Comparison of ENCODE assay signal across 8 cellular contexts in the genomic region with DNA sequence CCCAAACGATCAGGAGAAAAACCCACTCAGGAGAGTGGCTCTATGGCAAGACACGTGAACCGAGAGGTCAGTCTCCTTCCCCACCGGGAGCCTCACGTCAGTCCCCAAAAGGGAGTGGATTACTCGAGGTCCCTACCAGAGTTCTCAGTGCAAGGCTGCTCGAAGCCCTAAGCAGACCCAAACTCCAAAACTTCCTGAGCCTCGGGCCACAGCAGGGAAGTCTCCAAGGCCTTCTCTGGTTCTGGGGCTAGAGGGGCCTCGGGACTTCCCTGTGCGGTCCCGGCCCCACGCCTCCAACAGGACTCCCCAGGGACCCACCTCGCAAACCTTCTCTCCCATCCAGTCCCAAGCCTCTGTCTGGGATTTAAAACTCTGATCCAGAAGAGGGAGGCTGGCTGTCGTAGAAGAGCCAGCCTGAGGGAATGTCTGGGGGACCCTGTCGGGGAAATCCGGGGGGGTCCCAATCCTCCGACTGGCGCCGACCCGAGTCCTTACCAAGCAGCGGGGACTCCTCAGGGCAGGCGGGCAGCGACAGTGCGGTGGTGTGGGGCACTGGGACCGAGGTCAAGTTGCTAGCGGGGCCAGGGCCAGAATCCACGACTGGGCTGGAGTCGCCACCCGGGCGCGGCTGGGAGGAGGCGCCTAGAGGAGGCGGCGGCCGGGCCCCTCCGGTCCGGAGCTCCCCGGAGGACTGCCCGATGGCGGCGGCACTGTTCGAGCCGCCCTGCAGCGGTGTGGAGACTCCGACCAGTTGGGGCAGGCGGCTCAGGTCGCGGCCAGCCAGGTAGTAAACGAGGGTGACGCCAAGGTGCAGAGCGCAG. TPM values are rescaled to one million over a fixed set of nuclear protein-coding genes. Genes with fewer than 3 reads are reported as not detected.
DNase-seq lines count a peak whose midpoint lies in the region; ATAC-seq, FAIRE-seq and TF ChIP-seq lines count a peak whose summit lies in the region.

No MANE protein-coding gene starts in this region.

- no peaks in the 10 kb centered on the region for H3K9me3 Mint-ChIP-seq in naive thymus-derived CD8-positive, alpha-beta T cell

- H4K20me1 ChIP-seq in endothelial cell of umbilical vein (replicated peaks; ENCODE audit: control insufficient read depth, extremely low read depth, insufficient read depth, low read length): no peaks in the 10 kb centered on the region

- no peaks in the 10 kb centered on the region for H3K36me3 Mint-ChIP-seq in naive thymus-derived CD8-positive, alpha-beta T cell

- BruUV-seq in endothelial cell of umbilical vein (replicated peaks; lab: Mats Ljungman, UMichigan): TSS peak; percentile 39

- H3K27ac ChIP-seq in endothelial cell of umbilical vein (ENCODE audit: insufficient read depth, low read depth, low read length): peak overlapping the region; percentile 78

- TF ChIP-seq CTCF in endothelial cell of umbilical vein (IDR thresholded peaks at IDR 0.05; ENCODE audit: extremely low read depth in 1 of 2, insufficient read depth in 1 of 2, low read depth in 1 of 2, low read length in 2 of 2): no peak

- peaks cover 45 to 78% (median 70%) of the 10 kb centered on the region in 4 donors for H3K4me1 Mint-ChIP-seq in naive thymus-derived CD8-positive, alpha-beta T cell

- H3K9me3 ChIP-seq in endothelial cell of umbilical vein (replicated peaks; ENCODE audit: control insufficient read depth, insufficient read depth, low read length): no peaks in the 10 kb centered on the region

- peak overlapping the region; percentile 75 to 82 (median 76) for H3K4me3 ChIP-seq in endothelial cell of umbilical vein (replicated peaks in 1 of 3; ENCODE audit: insufficient read depth in 1 of 3, low read depth in 1 of 3, low read length in 3 of 3)

- no peak for TF ChIP-seq POLR2A in endothelial cell of umbilical vein (IDR thresholded peaks at IDR 0.05; ENCODE audit: low read depth, low read length)

- peak overlapping the region; percentile 70 for H2AFZ ChIP-seq in endothelial cell of umbilical vein (ENCODE audit: low read depth, low read length)

- peaks cover 35% of the 10 kb centered on the region for H3K4me1 ChIP-seq in endothelial cell of umbilical vein (ENCODE audit: control insufficient read depth, extremely low read depth, insufficient read depth, low read length)

- peak; percentile 66 for DNase-seq in activated effector memory CD4-positive, alpha-beta T cell treated with anti-CD3 and anti-CD28 coated beads, Interleukin-2, amount 50 U/mL, for 16 hours
- no peak for DNase-seq in activated effector memory CD4-positive, alpha-beta T cell treated with Interleukin-2 at 50 U/mL for 16 hours
- peak; percentile 12 for DNase-seq in T-helper 9 cell
- peak; percentile 40 for DNase-seq in endothelial cell of umbilical vein (ENCODE audit: low read depth, low spot score)
- DNase-seq in naive thymus-derived CD8-positive, alpha-beta T cell: peak in 1 of 10 donors; percentile 22
- no peak for DNase-seq in NCI-H1436 treated with DMSO at 0.1 percent for 48 hours (lab: John Stamatoyannopoulos, UW)
- no peak for DNase-seq in Kasumi-1 (lab: John Stamatoyannopoulos, UW)

- H3K9me1 ChIP-seq in endothelial cell of umbilical vein (replicated peaks; ENCODE audit: control insufficient read depth, extremely low read depth, insufficient read depth, low read length): no peaks in the 10 kb centered on the region

- peak overlapping the region; percentile 88 for H3K9ac ChIP-seq in endothelial cell of umbilical vein (replicated peaks; ENCODE audit: extremely low read depth, insufficient read depth, low read length)

- POLR2A ChIA-PET in endothelial cell of umbilical vein (lab: Charles Lee): interaction anchor here (1.2 kb wide), 1 partner anchor 142 kb away, joined by 4 read pairs; no protein-coding TSS in a partner anchor
- POLR2A ChIA-PET in naive thymus-derived CD8-positive, alpha-beta T cell (lab: Charles Lee): interaction anchor here (0.8 to 2.8 kb wide), 15 partner anchors 13 to 141 kb away, joined by 3 to 36 read pairs (median 6); a partner anchor contains a TSS

- H3K4me2 ChIP-seq in endothelial cell of umbilical vein (ENCODE audit: insufficient read depth, low read length): peak overlapping the region; percentile 70

- dilution Hi-C loops in endothelial cell of umbilical vein (cut with MboI; ENCODE audit: extremely low pct_ligation_motif_present, low sequenced_read_pairs): no loop called here

- peak; percentile 13 for ATAC-seq in HG03135 (IDR thresholded peaks at IDR 0.05; ENCODE audit: unreplicated experiment)
- ATAC-seq in naive thymus-derived CD8-positive, alpha-beta T cell: no peak

- CTCF ChIA-PET in endothelial cell of umbilical vein (lab: Charles Lee): interaction anchor here (0.9 to 1.4 kb wide), 12 partner anchors 7 to 87 kb away, joined by 3 to 5 read pairs (median 3); no protein-coding TSS in a partner anchor

- intact Hi-C loops in endothelial cell of umbilical vein (cut with micrococcal nuclease): loop anchor here (1.0 to 5.0 kb wide), 7 partner anchors 7 to 139 kb away; a partner anchor contains a TSS

- peak overlapping the region; percentile 92 to 97 (median 94) for H3K27ac Mint-ChIP-seq in naive thymus-derived CD8-positive, alpha-beta T cell

- no peaks in the 10 kb centered on the region for H3K27me3 Mint-ChIP-seq in naive thymus-derived CD8-positive, alpha-beta T cell

- H3K79me2 ChIP-seq in endothelial cell of umbilical vein (ENCODE audit: control insufficient read depth, insufficient read depth, low read length): peaks cover 49% of the 10 kb centered on the region

- no peaks in the 10 kb centered on the region for H3K36me3 ChIP-seq in endothelial cell of umbilical vein (ENCODE audit: control insufficient read depth in 2 of 2, extremely low read depth in 1 of 2, insufficient read depth in 2 of 2, low read length in 2 of 2)

- no peak for FAIRE-seq in endothelial cell of umbilical vein (lab: Jason Lieb, UNC)

- no peaks in the 10 kb centered on the region for H3K27me3 ChIP-seq in endothelial cell of umbilical vein (ENCODE audit: control insufficient read depth in 2 of 2, insufficient read depth in 2 of 2, low read length in 2 of 2)

- H3K4me3 Mint-ChIP-seq in naive thymus-derived CD8-positive, alpha-beta T cell: peak overlapping the region; percentile 89 to 96 (median 94)

TF ChIP-seq in endothelial cell of umbilical vein, 7 proteins besides CTCF, POLR2A, EP300 and RAD21:
- no peak for TF ChIP-seq MYC (IDR thresholded peaks at IDR 0.05; ENCODE audit: low read depth, low read length)
- no peak for TF ChIP-seq POLR2AphosphoS5 (IDR thresholded peaks at IDR 0.05; ENCODE audit: insufficient read depth, low read depth, low read length)
- TF ChIP-seq FOS (IDR thresholded peaks at IDR 0.05; ENCODE audit: borderline replicate concordance, insufficient read depth, low read length): no peak
- no peak for TF ChIP-seq GATA2 (IDR thresholded peaks at IDR 0.05; ENCODE audit: insufficient read depth, insufficient read length, low read depth, low read length)

RNA-seq across cellular contexts. Expression of a gene that starts 0.7 kb away (rescaled TPM):
- 65.6 and 66.5 TPM in 2 replicates for total RNA-seq in endothelial cell of umbilical vein
- 61.3 and 61.4 TPM in 2 replicates for polyA plus RNA-seq in endothelial cell of umbilical vein
- 38.4 and 38.5 TPM in 2 replicates for polyA plus RNA-seq in endothelial cell of umbilical vein (2011; cell fraction: cytosol; rRNA removed)
- 20.8 and 22.6 TPM in 2 replicates for polyA plus RNA-seq in endothelial cell of umbilical vein (2011; cell fraction: nucleus; rRNA removed)
- 59.6 and 71.4 TPM in 2 replicates for polyA plus RNA-seq in endothelial cell of umbilical vein (2012)
- polyA minus RNA-seq in endothelial cell of umbilical vein: 80.7 and 81.6 TPM in 2 replicates
- polyA minus RNA-seq in endothelial cell of umbilical vein (2011; cell fraction: cytosol; rRNA and poly(A)+ RNA removed): 182 TPM
- polyA minus RNA-seq in endothelial cell of umbilical vein (2011; cell fraction: nucleus; rRNA and poly(A)+ RNA removed): 19.3 and 19.9 TPM in 2 replicates
- total RNA-seq in naive thymus-derived CD8-positive, alpha-beta T cell: 10 to 100 TPM; 28.7 to 30.8 TPM
- polyA plus RNA-seq in naive thymus-derived CD8-positive, alpha-beta T cell: 10 to 100 TPM; 15.1 to 24.2 (median 18.6) TPM

Comparison
In these comparisons a context has a peak if more than half of its experiments do, and no peak if none do; other contexts are left out.
1. DNase-seq: peak in activated effector memory CD4-positive, alpha-beta T cell treated with anti-CD3 and anti-CD28 coated beads, Interleukin-2, amount 50 U/mL, for 16 hours (single experiment), T-helper 9 cell (single experiment) and endothelial cell of umbilical vein (single experiment); none in activated effector memory CD4-positive, alpha-beta T cell treated with Interleukin-2 at 50 U/mL for 16 hours (single experiment), NCI-H1436 treated with DMSO at 0.1 percent for 48 hours (single experiment) and Kasumi-1 (0 of 2).